In the genomic region with DNA sequence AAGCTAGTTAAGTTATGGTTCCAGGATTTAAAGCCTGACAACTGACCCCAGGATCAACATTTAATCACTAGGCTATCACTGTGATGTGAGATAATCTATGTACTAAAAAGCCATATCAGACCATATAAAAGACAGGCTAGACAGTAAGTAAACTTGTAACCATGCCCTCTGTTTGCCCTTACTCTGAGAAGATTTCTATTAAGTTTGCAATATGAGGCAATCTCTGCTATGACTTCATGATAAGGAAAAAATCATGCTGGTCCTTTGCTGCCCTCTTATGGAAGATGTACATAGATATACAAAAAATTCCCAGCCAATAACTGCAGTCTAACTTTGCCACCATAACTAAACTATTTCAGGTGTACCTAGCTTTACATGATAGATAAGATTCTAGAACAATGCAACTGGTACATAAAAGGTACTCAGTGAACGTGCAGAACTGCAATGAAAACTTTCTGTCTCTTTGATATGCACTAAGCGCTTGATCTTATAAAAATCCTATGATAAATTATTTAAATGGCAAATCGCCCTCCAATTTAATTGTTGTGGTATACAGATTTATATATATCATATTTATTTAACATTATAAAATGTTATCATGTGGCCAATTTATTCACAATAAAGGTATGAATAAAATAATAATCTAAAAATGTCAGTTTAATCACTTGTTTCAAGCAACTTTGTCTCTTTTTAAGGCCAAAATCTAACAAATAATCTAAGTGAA, we compare ENCODE assay signal across 8 cellular contexts.
DNase-seq lines count a peak whose midpoint lies in the region; ATAC-seq and TF ChIP-seq lines count a peak whose summit lies in the region.

No MANE protein-coding gene starts in this region.

- H3K9me3 ChIP-seq in subcutaneous abdominal adipose tissue (ENCODE audit: control insufficient read depth in 5 of 5, low read length in 5 of 5) = no peaks in the 10 kb centered on the region

- ATAC-seq in GM19351 (IDR thresholded peaks at IDR 0.05; ENCODE audit: unreplicated experiment) = no peak

- DNase-seq in AG08396 (ENCODE audit: low spot score) = peak; percentile 53
- peak; percentile 21 for DNase-seq in NCI-H510A treated with DMSO at 0.1 percent for 48 hours (lab: John Stamatoyannopoulos, UW)
- peak; percentile 92 for DNase-seq in amniotic epithelial cell (ENCODE audit: low read depth)
- peak; percentile 68 for DNase-seq in inferior parietal cortex (ENCODE audit: extremely low spot score)
- DNase-seq in HPDE6-E6E7 (ENCODE audit: extremely low spot score) = no peak

- TF ChIP-seq CTCF in GM12873 (IDR thresholded peaks at IDR 0.05; ENCODE audit: insufficient read depth, low read depth, low read length, missing control alignments) = peak; percentile 36

- peak overlapping the region; percentile 27 for H3K27ac ChIP-seq in subcutaneous abdominal adipose tissue (ENCODE audit: low read depth, low read length)

- peak overlapping the region in 2 of 5 donors; percentile 2 to 75 for H3K9ac ChIP-seq in subcutaneous abdominal adipose tissue (ENCODE audit: low read length in 5 of 5)

- peaks cover 0 to 23% (median 12%) of the 10 kb centered on the region in 5 donors for H3K4me1 ChIP-seq in subcutaneous abdominal adipose tissue (ENCODE audit: control insufficient read depth in 5 of 5, insufficient read depth in 5 of 5, low read length in 5 of 5)

- peaks cover 0 to 5% (median 0%) of the 10 kb centered on the region in 5 donors for H3K36me3 ChIP-seq in subcutaneous abdominal adipose tissue (ENCODE audit: control insufficient read depth in 5 of 5, insufficient read depth in 5 of 5, low read length in 5 of 5)

- no peaks in the 10 kb centered on the region for H3K27me3 ChIP-seq in subcutaneous abdominal adipose tissue (ENCODE audit: control insufficient read depth in 5 of 5, insufficient read depth in 4 of 5, low read length in 5 of 5)

- no peak overlapping the region for H3K4me3 ChIP-seq in subcutaneous abdominal adipose tissue (ENCODE audit: low read depth in 1 of 5, low read length in 5 of 5)
